Comparison of ENCODE assay signal across 28 cellular contexts in genomic region chrX:133362538-133362937, GRCh38. TPM values are rescaled to one million over a fixed set of nuclear protein-coding genes. Genes with fewer than 3 reads are reported as not detected.
DNase-seq lines count a peak whose midpoint lies in the region; ATAC-seq and TF ChIP-seq lines count a peak whose summit lies in the region.
"Had no signal": no experiment of that assay in that cellular context is flagged by ENCODE, and none has a peak within 500 bp of the region (broad histone marks: within the 10 kb centered on the region; RNA-seq: fewer than 3 reads in every experiment).

No MANE protein-coding gene starts in this region.

- BruUV-seq in PC-3 (replicated peaks; lab: Mats Ljungman, UMichigan), result no TSS peak
- BruUV-seq in Calu3 (replicated peaks; lab: Mats Ljungman, UMichigan), result no TSS peak

- H3K4me1 Mint-ChIP-seq in endodermal cell (peaks cover 71% of the 10 kb centered on the region), neural crest cell (peaks cover 77% of the 10 kb centered on the region), Calu3 (ENCODE audit: low read depth, unreplicated experiment) (no peaks in the 10 kb centered on the region)

- H3K4me3 Mint-ChIP-seq in endodermal cell (no peak overlapping the region), neural crest cell (peak overlapping the region; percentile 36), Calu3 (ENCODE audit: low read depth, unreplicated experiment) (no peak overlapping the region)
- H3K4me3 Mint-ChIP-seq: B cell; CD8-positive, alpha-beta T cell had no signal

- peak overlapping the region; percentile 23 for H3K27ac Mint-ChIP-seq in endodermal cell
- H3K27ac Mint-ChIP-seq in neural crest cell (ENCODE audit: unreplicated experiment), result peak overlapping the region; percentile 93
- no peak overlapping the region for H3K27ac Mint-ChIP-seq in Calu3 (ENCODE audit: unreplicated experiment)
- H3K27ac Mint-ChIP-seq: B cell; CD8-positive, alpha-beta T cell had no signal

- no peaks in the 10 kb centered on the region for H4K20me1 ChIP-seq in PC-3 (ENCODE audit: low read length)

- TF ChIP-seq CTCF in PC-3 (conservative IDR thresholded peaks at IDR 0.05; ENCODE audit: low read depth, low read length) (no peak), endodermal cell (conservative IDR thresholded peaks at IDR 0.05) (no peak), neural crest cell (conservative IDR thresholded peaks at IDR 0.05) (no peak), psoas muscle (IDR thresholded peaks at IDR 0.05) (no peak), Calu3 (IDR thresholded peaks at IDR 0.05; ENCODE audit: unreplicated experiment) (no peak)

- no peaks in the 10 kb centered on the region for H3K4me1 ChIP-seq in PC-3 (ENCODE audit: insufficient read depth, low read length)
- H3K4me1 ChIP-seq in endodermal cell (ENCODE audit: control insufficient read depth, insufficient read depth, low read length), result no peaks in the 10 kb centered on the region
- H3K4me1 ChIP-seq in psoas muscle, result no peaks in the 10 kb centered on the region

- DNase-seq in PC-3 (peak; percentile 2), endodermal cell (no peak), neural crest cell (ENCODE audit: low read depth, low spot score) (no peak), LoVo (ENCODE audit: low spot score) (no peak), psoas muscle (no peak), Calu3 (no peak), NCI-H526 (lab: John Stamatoyannopoulos, UW) (no peak)
- DNase-seq: CD8-positive, alpha-beta T cell; DMS153; DND-41; GOT3; IMR-90; KG1; NCI-H1048; NCI-H1417; NCI-H1694; NCI-H2029 treated with DMSO at 0.1 percent for 48 hours; NCI-H2227 treated with DMSO at 0.1 percent for 48 hours; NCI-H69; Peyer's patch; SIG-M5; SK-N-SH; SW 1271 had no signal

- no peaks in the 10 kb centered on the region for H3K9me2 ChIP-seq in PC-3 (replicated peaks; ENCODE audit: low read length)
- H3K9me2 ChIP-seq: SK-N-SH had no signal

- no peaks in the 10 kb centered on the region for H3K27me3 Mint-ChIP-seq in endodermal cell (ENCODE audit: insufficient read depth)
- no peaks in the 10 kb centered on the region for H3K27me3 Mint-ChIP-seq in neural crest cell (ENCODE audit: low read depth)
- no peaks in the 10 kb centered on the region for H3K27me3 Mint-ChIP-seq in Calu3 (ENCODE audit: unreplicated experiment)
- H3K27me3 Mint-ChIP-seq: B cell had no signal

- CTCF ChIA-PET in PC-3 (lab: Charles Lee) (no interaction called here), Calu3 (lab: Charles Lee) (no interaction called here)

- intact Hi-C loops in PC-3 (cut with micrococcal nuclease), result no loop called here
- intact Hi-C loops in psoas muscle (cut with DNase I), result no loop called here
- intact Hi-C loops in Calu3 (cut with micrococcal nuclease; ENCODE audit: unreplicated experiment), result no loop called here

- no peak overlapping the region for H2AFZ ChIP-seq in PC-3 (ENCODE audit: low read length)

- 100% methylated on average over 2 of the region's 2 CpGs; no CpG with 5 or more reads in 1 of the 2 experiments for WGBS in endodermal cell (ENCODE audit: insufficient coverage in 1 of 2, insufficient read length in 1 of 2), 2 experiments
- WGBS in psoas muscle, 3 donors, result 69 to 88% (median 85%) methylated on average over 2 of the region's 2 CpGs

- no peak overlapping the region for H3K27ac ChIP-seq in PC-3 (ENCODE audit: low read length)
- no peak overlapping the region for H3K27ac ChIP-seq in endodermal cell (ENCODE audit: low read depth, low read length)
- H3K27ac ChIP-seq in psoas muscle, result no peak overlapping the region
- H3K27ac ChIP-seq: C4-2B, Peyer's patch had no signal

- H3K36me3 Mint-ChIP-seq in endodermal cell (ENCODE audit: low read depth) (peaks cover 42% of the 10 kb centered on the region), neural crest cell (ENCODE audit: low read depth) (no peaks in the 10 kb centered on the region), Calu3 (ENCODE audit: insufficient read depth, unreplicated experiment) (no peaks in the 10 kb centered on the region)
- H3K36me3 Mint-ChIP-seq: CD8-positive, alpha-beta T cell had no signal

- no peaks in the 10 kb centered on the region for H3K79me2 ChIP-seq in PC-3 (ENCODE audit: low read length)

- no peaks in the 10 kb centered on the region for H3F3A ChIP-seq in PC-3 (ENCODE audit: low read length, unreplicated experiment)

- H3K9me3 Mint-ChIP-seq in endodermal cell, result no peaks in the 10 kb centered on the region
- H3K9me3 Mint-ChIP-seq in neural crest cell, result no peaks in the 10 kb centered on the region
- H3K9me3 Mint-ChIP-seq in Calu3 (ENCODE audit: low read depth, unreplicated experiment), result no peaks in the 10 kb centered on the region
- H3K9me3 Mint-ChIP-seq: CD8-positive, alpha-beta T cell had no signal

- POLR2A ChIA-PET in PC-3 (lab: Charles Lee; ENCODE audit: unreplicated experiment), result no interaction called here

- no peak overlapping the region for H3K4me2 ChIP-seq in PC-3 (ENCODE audit: low read length)
- H3K4me2 ChIP-seq: SK-N-SH had no signal

- peak; percentile 50; the same call in 1 of the 2 replicates for ATAC-seq in PC-3
- ATAC-seq in psoas muscle, result no peak
- ATAC-seq: CD8-positive, alpha-beta T cell; HCT116 had no signal

- H3K9me3 ChIP-seq in PC-3 (ENCODE audit: low read length) (no peaks in the 10 kb centered on the region), endodermal cell (ENCODE audit: control insufficient read depth, low read length) (no peaks in the 10 kb centered on the region), psoas muscle (no peaks in the 10 kb centered on the region)
- H3K9me3 ChIP-seq: Peyer's patch, SK-N-SH had no signal

- no peak overlapping the region for H3K4me3 ChIP-seq in PC-3 (ENCODE audit: low read length)
- no peak overlapping the region for H3K4me3 ChIP-seq in endodermal cell (ENCODE audit: low read length)
- H3K4me3 ChIP-seq in psoas muscle, result no peak overlapping the region
- H3K4me3 ChIP-seq: Peyer's patch had no signal

- H3K9ac ChIP-seq in PC-3 (ENCODE audit: low read length) (no peak overlapping the region), endodermal cell (ENCODE audit: extremely low read depth, low read length, poor library complexity, severe bottlenecking) (no peak overlapping the region)
- H3K9ac ChIP-seq: SK-N-SH had no signal

- H3K27me3 ChIP-seq in PC-3 (ENCODE audit: low read length) (no peaks in the 10 kb centered on the region), endodermal cell (ENCODE audit: control insufficient read depth, insufficient read depth, low read length, poor library complexity, severe bottlenecking) (no peaks in the 10 kb centered on the region), psoas muscle (ENCODE audit: insufficient read depth in 3 of 3, low read length in 2 of 3) (no peaks in the 10 kb centered on the region)
- H3K27me3 ChIP-seq: Peyer's patch had no signal

- H3K36me3 ChIP-seq in PC-3 (ENCODE audit: low read depth, low read length) (no peaks in the 10 kb centered on the region), endodermal cell (ENCODE audit: control insufficient read depth, insufficient read depth, low read length) (peaks cover 40% of the 10 kb centered on the region), psoas muscle (ENCODE audit: insufficient read depth in 1 of 2, low read depth in 1 of 2) (no peaks in the 10 kb centered on the region)
- H3K36me3 ChIP-seq: Peyer's patch had no signal

RNA-seq across cellular contexts. Expression of gene GPC4, which starts 52.8 kb away (rescaled TPM):
- total RNA-seq in PC-3 (2014; rRNA removed), result 4.0 and 6.4 TPM in 2 replicates
- total RNA-seq in endodermal cell, result 100 to 1,000 TPM; 281 to 829 TPM
- polyA plus RNA-seq in endodermal cell (2013, experiment 1 of 2), result 119 TPM
- 101 TPM for polyA plus RNA-seq in endodermal cell (2013, experiment 2 of 2)
- total RNA-seq in neural crest cell, result 21.1 and 22.3 TPM in 2 replicates
- 10 to 100 TPM; 12.3 to 22.0 (median 20.3) TPM for total RNA-seq in psoas muscle
- 10 to 100 TPM in 1 of 3 donors, 1 to 10 TPM in 2; 7.3 to 10.4 (median 9.3) TPM for polyA plus RNA-seq in psoas muscle
- total RNA-seq in Calu3 (2022), result 21.8 and 26.2 TPM in 2 replicates
- total RNA-seq: CD8-positive, alpha-beta T cell; NCI-H460; OCI-LY7 had no signal

Comparison
In these comparisons a context has a peak if more than half of its experiments do, and no peak if none do; other contexts are left out.
1. RNA of gene GPC4, which starts 52.8 kb away (total RNA-seq): 281 to 829 TPM in endodermal cell; 21.8 to 26.2 TPM in Calu3, 21.1 to 22.3 TPM in neural crest cell, 12.3 to 22.0 TPM in psoas muscle and 4.0 to 6.4 TPM in PC-3; every median in the first group is over 10 times any median in the second.